ENCODE assay signal across 8 cellular contexts in the genomic region with DNA sequence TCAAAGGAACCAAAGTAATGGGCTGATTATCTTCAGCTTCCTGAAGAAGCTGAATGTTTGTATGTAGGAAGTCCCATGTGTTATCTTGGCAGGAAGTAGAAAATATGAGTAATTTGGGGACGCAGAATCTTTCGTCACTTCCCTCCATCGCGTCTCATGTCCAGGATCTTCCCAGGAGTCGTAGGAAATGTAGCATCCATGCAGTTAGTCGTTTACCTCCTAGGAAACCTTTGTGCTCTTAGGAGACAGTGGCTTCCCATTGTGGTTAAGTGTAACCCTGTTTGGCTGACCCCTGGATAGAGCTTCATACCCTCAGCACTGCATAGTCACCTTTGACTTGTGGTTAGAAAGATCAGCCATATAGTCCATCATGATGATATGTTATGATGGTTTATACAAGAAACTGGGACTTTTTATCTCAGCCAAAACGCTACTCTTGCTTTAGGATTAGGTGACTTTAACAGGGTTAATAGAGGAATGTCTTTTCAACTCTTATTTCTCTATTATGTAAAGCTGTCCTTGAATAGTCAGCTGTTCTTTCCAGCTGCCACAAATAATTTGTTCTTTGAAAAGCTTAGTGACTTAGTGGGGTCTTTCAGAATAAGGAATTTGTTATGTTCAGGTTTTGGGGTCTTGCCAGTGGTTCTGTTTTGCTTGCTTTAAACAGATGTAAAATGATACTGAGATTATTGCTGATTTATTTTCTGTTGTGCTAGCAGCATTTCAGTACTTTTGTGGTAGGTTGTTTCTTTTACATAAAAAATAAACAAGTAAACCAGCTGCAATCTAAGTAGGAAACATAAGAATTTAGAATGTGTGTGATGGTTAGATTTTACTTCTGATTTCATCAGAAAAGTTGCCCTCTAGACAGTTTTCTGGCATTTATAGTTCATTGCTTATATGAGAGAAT.
DNase-seq lines count a peak whose midpoint lies in the region; ATAC-seq and TF ChIP-seq lines count a peak whose summit lies in the region.

No MANE protein-coding gene starts in this region.

- POLR2A ChIA-PET in OCI-LY7 (lab: Charles Lee) = interaction anchor here (1.0 to 4.2 kb wide), 2 partner anchors 11 to 16 kb away, joined by 3 to 73 read pairs; no protein-coding TSS in a partner anchor

- intact Hi-C loops in OCI-LY7 (cut with micrococcal nuclease; ENCODE audit: unreplicated experiment) = loop anchor here (5.0 to 10.0 kb wide), 2 partner anchors 318 to 375 kb away; partner anchors contain the start of gene AKAP13
- intact Hi-C loops in sigmoid colon (cut with DNase I) = no loop called here

- peaks cover 52% of the 10 kb centered on the region for H3K36me3 ChIP-seq in OCI-LY7 (ENCODE audit: insufficient read depth, low read length)
- H3K36me3 ChIP-seq in sigmoid colon = peaks cover 0 to 5% (median 0%) of the 10 kb centered on the region in 4 donors

- no peaks in the 10 kb centered on the region for H3K27me3 ChIP-seq in sigmoid colon

- TF ChIP-seq EP300 in sigmoid colon (IDR thresholded peaks at IDR 0.05) = no peak

- 47 to 70% methylated on average over 7 of the region's 7 CpGs for WGBS in sigmoid colon, 2 donors

- no peak for TF ChIP-seq POLR2A in sigmoid colon (IDR thresholded peaks at IDR 0.05)

- H4K20me1 ChIP-seq in OCI-LY7 (ENCODE audit: insufficient read depth, low read length) = no peaks in the 10 kb centered on the region

- TF ChIP-seq CTCF in OCI-LY7 (conservative IDR thresholded peaks at IDR 0.05; ENCODE audit: low read length) = no peak
- TF ChIP-seq CTCF in sigmoid colon (IDR thresholded peaks at IDR 0.05) = no peak

- H3K9me3 ChIP-seq in OCI-LY7 (ENCODE audit: low read length) (no peaks in the 10 kb centered on the region), sigmoid colon (no peaks in the 10 kb centered on the region)

- peak overlapping the region; percentile 69 for H3K4me2 ChIP-seq in OCI-LY7 (ENCODE audit: low read length)

- CTCF ChIA-PET in OCI-LY7 (lab: Charles Lee; ENCODE audit: unreplicated experiment) = interaction anchor here (1.0 to 1.5 kb wide), 3 partner anchors 10 to 372 kb away, joined by 3 to 8 read pairs (median 3); no protein-coding TSS in a partner anchor

- no peak for DNase-seq in OCI-LY7 (ENCODE audit: low spot score)
- DNase-seq in dermis blood vessel endothelial cell = peak; percentile 87
- DNase-seq in sigmoid colon = no peak
- no peak for DNase-seq in NCI-H2196 treated with DMSO at 0.1 percent for 48 hours (lab: John Stamatoyannopoulos, UW; ENCODE audit: unreplicated experiment)

- peak overlapping the region; percentile 81 for H3K27ac ChIP-seq in OCI-LY7 (ENCODE audit: low read depth, low read length, poor library complexity, severe bottlenecking)
- peak overlapping the region; percentile 39 to 69 (median 53) for H3K27ac ChIP-seq in sigmoid colon

- H3K4me3 ChIP-seq in GM08714 (ENCODE audit: low read length) (peak overlapping the region; percentile 35), OCI-LY7 (ENCODE audit: low read depth, low read length, poor library complexity, severe bottlenecking) (peak overlapping the region; percentile 52), sigmoid colon (no peak overlapping the region)

- BruUV-seq in OCI-LY7 (replicated peaks; lab: Mats Ljungman, UMichigan) = no TSS peak

- no peaks in the 10 kb centered on the region for H3K9me2 ChIP-seq in OCI-LY7 (ENCODE audit: insufficient read depth, low read length)

- H3K79me2 ChIP-seq in OCI-LY7 (ENCODE audit: insufficient read depth, low read depth, low read length) = peaks cover 64% of the 10 kb centered on the region

- ATAC-seq in GM21360 (IDR thresholded peaks at IDR 0.05; ENCODE audit: unreplicated experiment) = no peak
- ATAC-seq in GM18861 (IDR thresholded peaks at IDR 0.05; ENCODE audit: unreplicated experiment) = no peak
- ATAC-seq in GM21737 (IDR thresholded peaks at IDR 0.05; ENCODE audit: unreplicated experiment) = no peak

- H3K4me1 ChIP-seq in OCI-LY7 (ENCODE audit: insufficient read depth, low read length, poor library complexity, severe bottlenecking) (peaks cover 81% of the 10 kb centered on the region), sigmoid colon (peaks cover 0 to 35% (median 26%) of the 10 kb centered on the region in 4 donors)

- H2AFZ ChIP-seq in OCI-LY7 (ENCODE audit: low read length) = no peak overlapping the region

Comparison
In these comparisons a context has a peak if more than half of its experiments do, and no peak if none do; other contexts are left out.
1. H3K4me3 ChIP-seq: peak in GM08714 (single experiment) and OCI-LY7 (single experiment); none in sigmoid colon (0 of 4).